8 cellular contexts compared by ENCODE assay signal in genomic region chr4:59238212-59238611, GRCh38.
"Had no signal": no experiment of that assay in that cellular context is flagged by ENCODE, and none has a peak within 500 bp of the region (broad histone marks: within the 10 kb centered on the region; RNA-seq: fewer than 3 reads in every experiment).

No MANE protein-coding gene starts in this region.

- H3K36me3 Mint-ChIP-seq: IgD-negative memory B cell had no signal

- FAIRE-seq: HepG2, HTR-8/SVneo, K562 had no signal

- H3K27ac Mint-ChIP-seq: IgD-negative memory B cell had no signal

- ATAC-seq: HepG2, K562 had no signal

- H3K4me3 Mint-ChIP-seq: IgD-negative memory B cell had no signal

- H3K4me1 Mint-ChIP-seq: IgD-negative memory B cell had no signal

- H3K4me3 ChIP-seq: K562 had no signal

- DNase-seq: IMR-90, KBM-7, KG1 had no signal

- H3K27me3 Mint-ChIP-seq: IgD-negative memory B cell had no signal

- H3K27ac ChIP-seq: HL-60 had no signal
